In the genomic region with DNA sequence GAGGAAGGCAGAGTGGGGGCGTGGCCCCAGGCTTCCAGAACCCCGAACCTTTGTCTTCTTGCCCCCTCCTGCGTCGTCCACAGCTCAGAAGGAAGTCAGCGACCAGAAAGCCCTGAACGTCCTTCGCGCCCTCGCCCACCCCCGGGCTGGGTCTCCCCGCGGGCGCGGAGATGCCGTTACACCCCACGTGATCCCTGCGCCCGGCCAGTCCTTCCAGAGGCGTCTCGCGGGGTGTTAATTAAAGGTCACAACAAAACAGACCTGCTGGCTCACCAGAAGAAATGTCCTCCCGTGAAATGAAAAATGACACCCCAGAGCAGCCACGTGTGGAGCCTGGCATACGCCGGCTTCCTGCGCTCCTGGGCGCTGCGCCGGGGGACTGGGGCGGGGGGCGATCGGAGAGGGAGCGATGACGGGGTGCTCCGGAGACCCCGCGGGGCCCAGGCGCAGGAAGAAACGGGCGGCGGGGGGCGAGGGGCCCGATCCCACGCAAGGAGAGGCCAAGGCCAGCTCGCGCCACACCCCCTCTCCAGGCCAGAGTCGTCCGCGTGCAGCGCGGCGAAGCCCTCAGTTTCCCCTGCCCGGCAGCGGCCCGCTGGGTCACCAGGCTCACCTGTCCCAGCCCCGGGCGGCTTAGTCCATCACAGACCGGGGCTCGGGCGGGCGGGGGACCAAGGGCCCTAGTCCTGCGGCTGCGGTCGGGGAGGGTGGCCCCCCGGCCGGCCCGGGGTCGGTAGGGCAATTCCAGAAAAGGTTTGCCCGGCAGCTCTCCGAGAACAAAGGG, we compare ENCODE assay signal across 8 cellular contexts. TPM values are rescaled to one million over a fixed set of nuclear protein-coding genes. Genes with fewer than 3 reads are reported as not detected.
A peak's percentile ranks its signal among the peaks of the same experiment; 100 is the strongest.
DNase-seq lines count a peak whose midpoint lies in the region; ATAC-seq, FAIRE-seq and TF ChIP-seq lines count a peak whose summit lies in the region.

No MANE protein-coding gene starts in this region.

- H2AFZ ChIP-seq in SK-N-SH (ENCODE audit: low read depth), result peak overlapping the region; percentile 91

- no peaks in the 10 kb centered on the region; the same call in 1 of the 2 replicates for H4K20me1 ChIP-seq in SK-N-SH (ENCODE audit: insufficient read depth)

- peak overlapping the region; percentile 92 for H3K4me2 ChIP-seq in SK-N-SH

- WGBS in SK-N-SH (ENCODE audit: low lambda C conversion rate), result 0% methylated on average over 15 of the region's 70 CpGs

- peaks cover 37% of the 10 kb centered on the region for H3K79me2 ChIP-seq in SK-N-SH (ENCODE audit: insufficient read depth)

- TF ChIP-seq CTCF in AG10803 (conservative IDR thresholded peaks at IDR 0.05; ENCODE audit: low read length), result no peak
- TF ChIP-seq CTCF in SK-N-SH (IDR thresholded peaks at IDR 0.05), result no peak

- peak overlapping the region; percentile 68 to 98; a peak in 3 of 4 replicates for H3K27ac ChIP-seq in SK-N-SH (ENCODE audit: low read depth in 2 of 2, low read length in 1 of 2)

- peaks cover 9% of the 10 kb centered on the region for H3F3A ChIP-seq in SK-N-SH (replicated peaks; ENCODE audit: insufficient read depth)

- TF ChIP-seq EP300 in SK-N-SH (IDR thresholded peaks at IDR 0.05; ENCODE audit: borderline replicate concordance in 1 of 2, low read depth in 1 of 2, low read length in 1 of 2), result no peak

- peaks cover 0 to 21% of the 10 kb centered on the region in 2 experiments; a peak in 2 of 4 replicates for H3K4me1 ChIP-seq in SK-N-SH (ENCODE audit: control insufficient read depth in 1 of 2, insufficient read depth in 2 of 2, low read depth in 1 of 2, low read length in 1 of 2)
- H3K4me1 ChIP-seq in mononuclear cell (ENCODE audit: insufficient read depth, low read length), result peaks cover 43% of the 10 kb centered on the region

- peak overlapping the region; percentile 61; the same call in 1 of the 2 replicates for H3K9ac ChIP-seq in SK-N-SH

- H3K9me2 ChIP-seq in SK-N-SH, result no peaks in the 10 kb centered on the region

- H3K36me3 ChIP-seq in SK-N-SH (replicated peaks in 1 of 2; ENCODE audit: control insufficient read depth in 1 of 2, insufficient read depth in 2 of 2, low read length in 1 of 2), result peaks cover 5 to 13% of the 10 kb centered on the region in 2 experiments

- peak overlapping the region; percentile 81 for H3K4me3 ChIP-seq in AG10803 (ENCODE audit: low read length)
- H3K4me3 ChIP-seq in SK-N-SH (ENCODE audit: low read depth in 2 of 2, low read length in 1 of 2), result peak overlapping the region; percentile 84 to 99
- H3K4me3 ChIP-seq in mononuclear cell (ENCODE audit: low read length), result peak overlapping the region; percentile 20

- CTCF ChIA-PET in SK-N-SH (lab: Yijun Ruan, JAX), result interaction anchor here (0.6 to 7.0 kb wide), 82 partner anchors 9 to 1344 kb away, joined by 3 to 83 read pairs (median 4); a partner anchor contains a TSS

- ATAC-seq in GM21723 (IDR thresholded peaks at IDR 0.05; ENCODE audit: unreplicated experiment), result no peak
- no peak for ATAC-seq in HG03159 (IDR thresholded peaks at IDR 0.05; ENCODE audit: unreplicated experiment)

- no peaks in the 10 kb centered on the region for H3K27me3 ChIP-seq in SK-N-SH (ENCODE audit: insufficient read depth)
- H3K27me3 ChIP-seq in mononuclear cell (ENCODE audit: insufficient read depth, low read length), result peaks cover 79% of the 10 kb centered on the region

- peak; percentile 66 for FAIRE-seq in GM12892 (lab: Jason Lieb, UNC)

- no peak for TF ChIP-seq RAD21 in SK-N-SH (IDR thresholded peaks at IDR 0.05; ENCODE audit: low read length)

- POLR2A ChIA-PET in SK-N-SH (lab: Yijun Ruan, JAX), result interaction anchor here (0.9 to 4.5 kb wide), 8 partner anchors 190 to 852 kb away, joined by 3 to 25 read pairs (median 4); no protein-coding TSS in a partner anchor

- DNase-seq in AG10803 (ENCODE audit: low read depth) (no peak), GM12892 (ENCODE audit: insufficient read length) (peak; percentile 18), SK-N-SH (peak; percentile 74), ecto neural progenitor cell (ENCODE audit: low spot score) (peak; percentile 60), ureter (ENCODE audit: low spot score) (no peak)

- H3K9me3 ChIP-seq in SK-N-SH (no peaks in the 10 kb centered on the region), mononuclear cell (ENCODE audit: low read depth, low read length) (no peaks in the 10 kb centered on the region)

- no peak for TF ChIP-seq POLR2A in GM12892 (IDR thresholded peaks at IDR 0.05; ENCODE audit: low read depth, low read length)

TF ChIP-seq in SK-N-SH, 30 proteins besides CTCF, POLR2A, EP300 and RAD21 (continues in another document):
- no peak for TF ChIP-seq TAF1 (IDR thresholded peaks at IDR 0.05; ENCODE audit: borderline replicate concordance, low read depth, low read length)
- TF ChIP-seq, protein P1, sequence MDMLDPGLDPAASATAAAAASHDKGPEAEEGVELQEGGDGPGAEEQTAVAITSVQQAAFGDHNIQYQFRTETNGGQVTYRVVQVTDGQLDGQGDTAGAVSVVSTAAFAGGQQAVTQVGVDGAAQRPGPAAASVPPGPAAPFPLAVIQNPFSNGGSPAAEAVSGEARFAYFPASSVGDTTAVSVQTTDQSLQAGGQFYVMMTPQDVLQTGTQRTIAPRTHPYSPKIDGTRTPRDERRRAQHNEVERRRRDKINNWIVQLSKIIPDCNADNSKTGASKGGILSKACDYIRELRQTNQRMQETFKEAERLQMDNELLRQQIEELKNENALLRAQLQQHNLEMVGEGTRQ (IDR thresholded peaks at IDR 0.05; ENCODE audit: borderline replicate concordance, low read depth, low read length), result no peak
- TF ChIP-seq TEAD4 (IDR thresholded peaks at IDR 0.05; ENCODE audit: borderline replicate concordance, insufficient read depth), result no peak
- TF ChIP-seq, protein P2, sequence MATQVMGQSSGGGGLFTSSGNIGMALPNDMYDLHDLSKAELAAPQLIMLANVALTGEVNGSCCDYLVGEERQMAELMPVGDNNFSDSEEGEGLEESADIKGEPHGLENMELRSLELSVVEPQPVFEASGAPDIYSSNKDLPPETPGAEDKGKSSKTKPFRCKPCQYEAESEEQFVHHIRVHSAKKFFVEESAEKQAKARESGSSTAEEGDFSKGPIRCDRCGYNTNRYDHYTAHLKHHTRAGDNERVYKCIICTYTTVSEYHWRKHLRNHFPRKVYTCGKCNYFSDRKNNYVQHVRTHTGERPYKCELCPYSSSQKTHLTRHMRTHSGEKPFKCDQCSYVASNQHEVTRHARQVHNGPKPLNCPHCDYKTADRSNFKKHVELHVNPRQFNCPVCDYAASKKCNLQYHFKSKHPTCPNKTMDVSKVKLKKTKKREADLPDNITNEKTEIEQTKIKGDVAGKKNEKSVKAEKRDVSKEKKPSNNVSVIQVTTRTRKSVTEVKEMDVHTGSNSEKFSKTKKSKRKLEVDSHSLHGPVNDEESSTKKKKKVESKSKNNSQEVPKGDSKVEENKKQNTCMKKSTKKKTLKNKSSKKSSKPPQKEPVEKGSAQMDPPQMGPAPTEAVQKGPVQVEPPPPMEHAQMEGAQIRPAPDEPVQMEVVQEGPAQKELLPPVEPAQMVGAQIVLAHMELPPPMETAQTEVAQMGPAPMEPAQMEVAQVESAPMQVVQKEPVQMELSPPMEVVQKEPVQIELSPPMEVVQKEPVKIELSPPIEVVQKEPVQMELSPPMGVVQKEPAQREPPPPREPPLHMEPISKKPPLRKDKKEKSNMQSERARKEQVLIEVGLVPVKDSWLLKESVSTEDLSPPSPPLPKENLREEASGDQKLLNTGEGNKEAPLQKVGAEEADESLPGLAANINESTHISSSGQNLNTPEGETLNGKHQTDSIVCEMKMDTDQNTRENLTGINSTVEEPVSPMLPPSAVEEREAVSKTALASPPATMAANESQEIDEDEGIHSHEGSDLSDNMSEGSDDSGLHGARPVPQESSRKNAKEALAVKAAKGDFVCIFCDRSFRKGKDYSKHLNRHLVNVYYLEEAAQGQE (IDR thresholded peaks at IDR 0.05; ENCODE audit: low read depth, low read length), result no peak
- TF ChIP-seq YY1 (IDR thresholded peaks at IDR 0.05; ENCODE audit: low read depth), result 0 out of 2 replicates have a peak, but pooled peaks have one; percentile 15
- TF ChIP-seq SIN3A (IDR thresholded peaks at IDR 0.05; ENCODE audit: borderline replicate concordance, low read depth, low read length), result no peak
- TF ChIP-seq FOXJ3 (CRISPR knock-in tag; IDR thresholded peaks at IDR 0.05), result 0 out of 2 replicates have a peak, but pooled peaks have one; percentile 8
- TF ChIP-seq EZH2phosphoT487 (IDR thresholded peaks at IDR 0.05; ENCODE audit: borderline replicate concordance, low read depth), result no peak
- no peak; the same call in 1 of the 2 replicates for TF ChIP-seq RCOR1 (IDR thresholded peaks at IDR 0.05; ENCODE audit: low read length)
- no peak for TF ChIP-seq TCF12 (IDR thresholded peaks at IDR 0.05)
- TF ChIP-seq, protein P3, sequence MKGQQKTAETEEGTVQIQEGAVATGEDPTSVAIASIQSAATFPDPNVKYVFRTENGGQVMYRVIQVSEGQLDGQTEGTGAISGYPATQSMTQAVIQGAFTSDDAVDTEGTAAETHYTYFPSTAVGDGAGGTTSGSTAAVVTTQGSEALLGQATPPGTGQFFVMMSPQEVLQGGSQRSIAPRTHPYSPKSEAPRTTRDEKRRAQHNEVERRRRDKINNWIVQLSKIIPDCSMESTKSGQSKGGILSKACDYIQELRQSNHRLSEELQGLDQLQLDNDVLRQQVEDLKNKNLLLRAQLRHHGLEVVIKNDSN (IDR thresholded peaks at IDR 0.05; ENCODE audit: borderline replicate concordance, low read depth), result peak; percentile 79
- no peak for TF ChIP-seq CHD2 (IDR thresholded peaks at IDR 0.05; ENCODE audit: low read length, partially characterized antibody)
- no peak for TF ChIP-seq JUND (IDR thresholded peaks at IDR 0.05)
- TF ChIP-seq SMC3 (IDR thresholded peaks at IDR 0.05; ENCODE audit: low read depth, low read length), result no peak
- no peak for TF ChIP-seq GABPA (IDR thresholded peaks at IDR 0.05; ENCODE audit: low read depth)
- TF ChIP-seq RFX5 (IDR thresholded peaks at IDR 0.05; ENCODE audit: low read length), result no peak
- TF ChIP-seq FOXM1 (IDR thresholded peaks at IDR 0.05; ENCODE audit: low read depth), result no peak
- TF ChIP-seq MEF2A (IDR thresholded peaks at IDR 0.05; ENCODE audit: borderline replicate concordance, low read depth), result no peak
- TF ChIP-seq NFIC (IDR thresholded peaks at IDR 0.05; ENCODE audit: borderline replicate concordance), result 0 out of 2 replicates have a peak, but pooled peaks have one; percentile 5

RNA-seq across cellular contexts. Expression of a gene that starts 0.9 kb away (rescaled TPM):
- polyA plus RNA-seq in GM12892 (2012; ENCODE audit: missing spikeins), result 1.9 TPM
- 2.6 TPM in 2 replicates for polyA plus RNA-seq in SK-N-SH (2012; rRNA removed)
- 3.2 and 3.6 TPM in 2 replicates for polyA plus RNA-seq in SK-N-SH (2012; cell fraction: cytosol; rRNA removed)
- polyA plus RNA-seq in SK-N-SH (2012; cell fraction: nucleus; rRNA removed), result 6.7 TPM in 2 replicates
- total RNA-seq in mononuclear cell (0.31 TPM), ureter (8.0 TPM)

Comparison
In these comparisons a context has a peak if more than half of its experiments do, and no peak if none do; other contexts are left out.
1. DNase-seq: peak in GM12892 (single experiment), SK-N-SH (single experiment) and ecto neural progenitor cell (single experiment); none in AG10803 (single experiment) and ureter (single experiment).
2. H3K4me3 ChIP-seq: peak in every context shown above with its lines; median percentile 92 in SK-N-SH; 81 in AG10803; 20 in mononuclear cell.